Comparison of ENCODE assay signal across 10 cellular contexts in the genomic region with DNA sequence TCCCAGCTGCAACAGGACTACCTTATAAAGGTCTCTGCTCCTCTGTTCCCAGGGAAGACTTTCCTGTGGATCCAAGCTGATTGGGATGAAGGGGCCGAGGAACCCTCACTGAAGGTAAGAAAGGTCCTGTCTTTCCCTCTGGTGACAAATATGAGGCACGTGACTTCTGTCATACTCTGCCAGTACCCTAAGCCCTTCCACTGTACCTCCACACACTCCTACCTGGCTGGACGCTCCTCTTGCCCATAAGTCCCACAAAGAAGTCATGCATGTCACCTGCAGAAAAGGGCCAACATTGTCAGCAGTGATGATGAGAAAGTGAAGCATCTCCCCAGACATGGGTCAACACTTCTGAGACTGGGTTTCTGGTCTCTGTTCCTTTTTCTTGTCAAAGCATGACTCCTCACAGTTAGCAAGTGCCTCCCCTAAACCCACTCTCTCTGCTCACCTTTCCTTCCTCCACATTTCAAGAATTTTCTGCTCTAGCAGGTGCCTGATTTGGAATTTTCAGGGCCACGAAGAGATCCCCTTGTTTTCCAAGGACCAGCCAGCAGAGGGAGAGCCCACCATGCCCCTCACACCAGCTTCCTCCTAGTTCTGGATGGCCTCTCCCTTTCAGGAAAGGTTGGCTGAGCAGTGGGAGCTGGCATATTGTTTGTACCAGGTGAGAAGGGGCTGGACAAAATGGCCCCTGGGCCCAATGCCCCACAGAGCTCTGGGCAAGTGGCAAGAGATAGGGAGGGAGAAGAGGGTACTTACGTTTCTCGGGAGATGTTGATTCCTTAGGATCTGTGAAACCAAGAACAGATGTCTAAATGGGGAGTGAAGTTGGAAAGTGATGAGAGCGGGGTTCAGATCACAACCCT. TPM values are rescaled to one million over a fixed set of nuclear protein-coding genes. Genes with fewer than 3 reads are reported as not detected.
A peak's percentile ranks its signal among the peaks of the same experiment; 100 is the strongest.
DNase-seq lines count a peak whose midpoint lies in the region; ATAC-seq and TF ChIP-seq lines count a peak whose summit lies in the region.
"Had no signal": no experiment of that assay in that cellular context is flagged by ENCODE, and none has a peak within 500 bp of the region (broad histone marks: within the 10 kb centered on the region; RNA-seq: fewer than 3 reads in every experiment).

No MANE protein-coding gene starts in this region.

- peaks cover 0 to 14% (median 0%) of the 10 kb centered on the region in 5 donors for H3K27me3 Mint-ChIP-seq in naive thymus-derived CD4-positive, alpha-beta T cell

- peak overlapping the region in 3 of 10 donors; percentile 45 to 57 (median 48) for H3K4me3 Mint-ChIP-seq in naive thymus-derived CD4-positive, alpha-beta T cell

- TF ChIP-seq EP300 in transverse colon (IDR thresholded peaks at IDR 0.05; ENCODE audit: low read depth): no peak

- H3K27me3 ChIP-seq in naive thymus-derived CD4-positive, alpha-beta T cell (ENCODE audit: control insufficient read depth in 2 of 2, insufficient read depth in 2 of 2, low read length in 2 of 2): no peaks in the 10 kb centered on the region
- no peaks in the 10 kb centered on the region for H3K27me3 ChIP-seq in transverse colon

- DNase-seq in NCI-H748 (lab: John Stamatoyannopoulos, UW; ENCODE audit: unreplicated experiment) (peak; percentile 11), NCI-H748 treated with DMSO at 0.1 percent for 48 hours (lab: John Stamatoyannopoulos, UW) (no peak), transverse colon (no peak), HCEC 1CT (no peak), DMS153 treated with DMSO at 0.1 percent for 48 hours (lab: John Stamatoyannopoulos, UW; ENCODE audit: unreplicated experiment) (no peak)
- DNase-seq in naive thymus-derived CD4-positive, alpha-beta T cell: no peak
- DNase-seq: gastrocnemius medialis had no signal

- peak; percentile 71 for ATAC-seq in GM21515 (IDR thresholded peaks at IDR 0.05; ENCODE audit: unreplicated experiment)
- ATAC-seq in HG03280 (IDR thresholded peaks at IDR 0.05; ENCODE audit: unreplicated experiment): peak; percentile 72
- no peak for ATAC-seq in naive thymus-derived CD4-positive, alpha-beta T cell
- ATAC-seq: gastrocnemius medialis had no signal

- CTCF ChIA-PET in naive thymus-derived CD4-positive, alpha-beta T cell (lab: Charles Lee): interaction anchor here (1.0 to 11.4 kb wide), 4 partner anchors 8 to 99 kb away, joined by 4 to 241 read pairs (median 64); a partner anchor contains a TSS

- H3K36me3 Mint-ChIP-seq in naive thymus-derived CD4-positive, alpha-beta T cell: peaks cover 0 to 4% (median 0%) of the 10 kb centered on the region in 5 donors

- in situ Hi-C loops in transverse colon (cut with MboI; ENCODE audit: low pct_ligation_motif_present in 1 of 4, low pct_unique_long_range_greater_than_20kb in 1 of 4, low sequenced_read_pairs in 3 of 4): loop anchor here in 1 of 4 donors (10.0 kb wide), 1 partner anchor 162 kb away; no protein-coding TSS in a partner anchor

- H3K9me3 ChIP-seq in naive thymus-derived CD4-positive, alpha-beta T cell (ENCODE audit: control insufficient read depth in 2 of 3, low read length in 3 of 3): no peaks in the 10 kb centered on the region
- H3K9me3 ChIP-seq in transverse colon: no peaks in the 10 kb centered on the region
- H3K9me3 ChIP-seq: gastrocnemius medialis, thoracic aorta had no signal

- no peak for TF ChIP-seq POLR2A in transverse colon (IDR thresholded peaks at IDR 0.05)

- peaks cover 18 to 72% (median 55%) of the 10 kb centered on the region in 7 donors for H3K4me1 Mint-ChIP-seq in naive thymus-derived CD4-positive, alpha-beta T cell

- H3K36me3 ChIP-seq in naive thymus-derived CD4-positive, alpha-beta T cell (ENCODE audit: control insufficient read depth in 2 of 3, insufficient read depth in 3 of 3, low read length in 3 of 3): no peaks in the 10 kb centered on the region
- no peaks in the 10 kb centered on the region for H3K36me3 ChIP-seq in transverse colon
- H3K36me3 ChIP-seq: gastrocnemius medialis, thoracic aorta had no signal

- peaks cover 5 to 35% of the 10 kb centered on the region in 2 donors for H3K4me1 ChIP-seq in naive thymus-derived CD4-positive, alpha-beta T cell (ENCODE audit: control insufficient read depth in 2 of 2, insufficient read depth in 2 of 2, low read length in 2 of 2)
- peaks cover 3 to 12% (median 7%) of the 10 kb centered on the region in 4 donors for H3K4me1 ChIP-seq in transverse colon
- H3K4me1 ChIP-seq: gastrocnemius medialis had no signal

- intact Hi-C loops in naive thymus-derived CD4-positive, alpha-beta T cell (cut with micrococcal nuclease): no loop called here
- intact Hi-C loops in transverse colon (cut with DNase I; ENCODE audit: low total_unique reads): loop anchor here (2.0 kb wide), 1 partner anchor 52 kb away; no protein-coding TSS in a partner anchor

- H3K9me3 Mint-ChIP-seq in naive thymus-derived CD4-positive, alpha-beta T cell: no peaks in the 10 kb centered on the region

- peak overlapping the region in 7 of 9 donors; percentile 14 to 95 (median 76) for H3K27ac Mint-ChIP-seq in naive thymus-derived CD4-positive, alpha-beta T cell

- no peak for TF ChIP-seq CTCF in transverse colon (IDR thresholded peaks at IDR 0.05)

- POLR2A ChIA-PET in naive thymus-derived CD4-positive, alpha-beta T cell (lab: Charles Lee): interaction anchor here (2.1 to 3.0 kb wide), 2 partner anchors 8 to 99 kb away, joined by 11 to 25 read pairs; a partner anchor contains a TSS

- no peak overlapping the region for H3K4me3 ChIP-seq in naive thymus-derived CD4-positive, alpha-beta T cell (ENCODE audit: low read length)
- H3K4me3 ChIP-seq in transverse colon: no peak overlapping the region
- H3K4me3 ChIP-seq: gastrocnemius medialis, thoracic aorta had no signal

- no peak overlapping the region for H3K27ac ChIP-seq in naive thymus-derived CD4-positive, alpha-beta T cell (ENCODE audit: low read depth, low read length)
- no peak overlapping the region for H3K27ac ChIP-seq in transverse colon
- H3K27ac ChIP-seq: gastrocnemius medialis, thoracic aorta had no signal

- WGBS in transverse colon (ENCODE audit: low coverage in 1 of 2), 2 donors: 87% methylated on average over 7 of the region's 7 CpGs; no CpG with 5 or more reads in 1 of the 2 donors

RNA-seq across cellular contexts. Expression of a gene that starts 3.5 kb away (rescaled TPM):
- 1 to 10 TPM in 1 of 5 experiments, under 1 TPM in 3, not detected in 1; 0.49 to 1.1 (median 0.74) TPM for total RNA-seq in naive thymus-derived CD4-positive, alpha-beta T cell
- not detected for polyA plus RNA-seq in naive thymus-derived CD4-positive, alpha-beta T cell
- 10 to 100 TPM in 1 of 4 donors, 1 to 10 TPM in 2, not detected in 1; 2.5 to 47.1 (median 9.2) TPM for total RNA-seq in transverse colon
- total RNA-seq: gastrocnemius medialis, thoracic aorta had no signal

RNA-seq across cellular contexts. Expression of a gene that starts 6.5 kb away (rescaled TPM):
- 10 to 100 TPM in 3 of 5 experiments, 1 to 10 TPM in 2; 5.8 to 12.9 (median 10.7) TPM for total RNA-seq in naive thymus-derived CD4-positive, alpha-beta T cell
- polyA plus RNA-seq in naive thymus-derived CD4-positive, alpha-beta T cell: 1 to 10 TPM; 2.2 to 3.2 TPM
- 1 to 10 TPM; 3.4 to 8.0 (median 4.8) TPM for total RNA-seq in transverse colon

RNA-seq across cellular contexts. Expression of a gene that starts 37.1 kb away (rescaled TPM):
- 1 to 10 TPM; 1.3 to 2.3 (median 1.9) TPM for total RNA-seq in naive thymus-derived CD4-positive, alpha-beta T cell
- polyA plus RNA-seq in naive thymus-derived CD4-positive, alpha-beta T cell: under 1 TPM; 0.56 to 0.68 TPM
- total RNA-seq in transverse colon: 100 to 1,000 TPM; 118 to 234 (median 184) TPM

RNA-seq across cellular contexts. Expression of a gene that starts 55.4 kb away (rescaled TPM):
- 1 to 10 TPM in 3 of 5 experiments, under 1 TPM in 2; 0.44 to 2.0 (median 1.2) TPM for total RNA-seq in naive thymus-derived CD4-positive, alpha-beta T cell
- under 1 TPM; 0.19 to 0.22 TPM for polyA plus RNA-seq in naive thymus-derived CD4-positive, alpha-beta T cell
- total RNA-seq in transverse colon: under 1 TPM in 2 of 4 donors, not detected in 2; 0.48 to 0.55 TPM

Comparison
In these comparisons a context has a peak if more than half of its experiments do, and no peak if none do; other contexts are left out.
1. RNA of a gene that starts 37.1 kb away (total RNA-seq): 118 to 234 TPM in transverse colon; 1.3 to 2.3 TPM in naive thymus-derived CD4-positive, alpha-beta T cell; every median in the first group is over 10 times any median in the second.